23 cellular contexts compared by ENCODE assay signal in genomic region chr3:13870902-13871301, GRCh38. TPM values are rescaled to one million over a fixed set of nuclear protein-coding genes. Genes with fewer than 3 reads are reported as not detected.
DNase-seq lines count a peak whose midpoint lies in the region; ATAC-seq, FAIRE-seq and TF ChIP-seq lines count a peak whose summit lies in the region.
"Had no signal": no experiment of that assay in that cellular context is flagged by ENCODE, and none has a peak within 500 bp of the region (broad histone marks: within the 10 kb centered on the region; RNA-seq: fewer than 3 reads in every experiment).

No MANE protein-coding gene starts in this region.

- DNase-seq in activated CD8-positive, alpha-beta T cell treated with anti-CD3 and anti-CD28 coated beads for 36 hours, result peak; percentile 22
- no peak for DNase-seq in activated CD8-positive, alpha-beta T cell treated with anti-CD3 and anti-CD28 coated beads, Interleukin-2, amount 10 ng/mL, durations not matched to agents 7 days and 5 days
- DNase-seq in T-helper 17 cell (no peak), keratinocyte (ENCODE audit: low read depth, low spot score) (no peak), NCI-H1436 treated with DMSO at 0.1 percent for 48 hours (lab: John Stamatoyannopoulos, UW) (no peak), NCI-H226 (no peak)
- no peak for DNase-seq in stimulated activated naive CD4-positive, alpha-beta T cell treated with Interleukin-2 at 50 U/mL for 16 hours (lab: John Stamatoyannopoulos, UW)
- DNase-seq: AML-193, Caco-2, HCEC 1CT had no signal

- dilution Hi-C loops in keratinocyte (cut with MboI; ENCODE audit: extremely low pct_ligation_motif_present, low sequenced_read_pairs), result no loop called here

- H3K36me3 ChIP-seq in keratinocyte (ENCODE audit: control insufficient read depth in 2 of 2, extremely low read depth in 1 of 2, insufficient read depth in 2 of 2, low read length in 2 of 2), result peaks cover 46 to 69% of the 10 kb centered on the region in 2 experiments

- ATAC-seq in activated CD8-positive, alpha-beta T cell treated with anti-CD3 and anti-CD28 coated beads for 36 hours, result no peak
- no peak for ATAC-seq in activated CD8-positive, alpha-beta T cell treated with anti-CD3 and anti-CD28 coated beads, Interleukin-2, amount 10 ng/mL, durations not matched to agents 7 days and 5 days
- ATAC-seq in T-helper 17 cell, result no peak
- no peak for ATAC-seq in GM19452 (IDR thresholded peaks at IDR 0.05; ENCODE audit: unreplicated experiment)
- ATAC-seq: A549, GM23338, HepG2 had no signal

- no peak overlapping the region for H3K4me3 Mint-ChIP-seq in activated CD8-positive, alpha-beta T cell treated with anti-CD3 and anti-CD28 coated beads for 36 hours
- H3K4me3 Mint-ChIP-seq in activated CD8-positive, alpha-beta T cell treated with anti-CD3 and anti-CD28 coated beads, Interleukin-2, amount 10 ng/mL, durations not matched to agents 7 days and 5 days, result no peak overlapping the region
- H3K4me3 Mint-ChIP-seq in T-helper 17 cell, result no peak overlapping the region
- H3K4me3 Mint-ChIP-seq: GM23338, IgD-negative memory B cell had no signal

- FAIRE-seq in keratinocyte (lab: Jason Lieb, UNC), result peak; percentile 20
- FAIRE-seq: A549, D721Med, G401.6, GM12891, GM19239, H54, HepG2 had no signal

- no peak overlapping the region for H2AFZ ChIP-seq in keratinocyte (ENCODE audit: control insufficient read depth, low read length)
- H2AFZ ChIP-seq: GM23338 had no signal

- intact Hi-C loops in activated CD8-positive, alpha-beta T cell treated with anti-CD3 and anti-CD28 coated beads for 36 hours (cut with micrococcal nuclease), result no loop called here

- peaks cover 8% of the 10 kb centered on the region for H4K20me1 ChIP-seq in keratinocyte (ENCODE audit: control insufficient read depth, extremely low read depth, insufficient read depth, low read length)

- peaks cover 97% of the 10 kb centered on the region for H3K79me2 ChIP-seq in keratinocyte (ENCODE audit: control insufficient read depth, insufficient read depth, low read length)

- H3K9me3 Mint-ChIP-seq in activated CD8-positive, alpha-beta T cell treated with anti-CD3 and anti-CD28 coated beads for 36 hours, result no peaks in the 10 kb centered on the region
- no peaks in the 10 kb centered on the region for H3K9me3 Mint-ChIP-seq in activated CD8-positive, alpha-beta T cell treated with anti-CD3 and anti-CD28 coated beads, Interleukin-2, amount 10 ng/mL, durations not matched to agents 7 days and 5 days (ENCODE audit: insufficient read depth)
- H3K9me3 Mint-ChIP-seq: GM23338 had no signal

- no peak for TF ChIP-seq CTCF in activated CD8-positive, alpha-beta T cell treated with anti-CD3 and anti-CD28 coated beads for 36 hours (IDR thresholded peaks at IDR 0.05)
- TF ChIP-seq CTCF in keratinocyte (optimal IDR thresholded peaks at IDR 0.05 in 1 of 3, IDR thresholded peaks at IDR 0.05 in 1 of 3, conservative IDR thresholded peaks at IDR 0.05 in 1 of 3; ENCODE audit: extremely low read depth in 1 of 3, insufficient read depth in 2 of 3, low read length in 3 of 3), result no peak

- H3K36me3 Mint-ChIP-seq in activated CD8-positive, alpha-beta T cell treated with anti-CD3 and anti-CD28 coated beads for 36 hours (ENCODE audit: low read depth), result peaks cover 1% of the 10 kb centered on the region
- H3K36me3 Mint-ChIP-seq in activated CD8-positive, alpha-beta T cell treated with anti-CD3 and anti-CD28 coated beads, Interleukin-2, amount 10 ng/mL, durations not matched to agents 7 days and 5 days (ENCODE audit: low read depth), result peaks cover 2% of the 10 kb centered on the region
- H3K36me3 Mint-ChIP-seq in T-helper 17 cell (ENCODE audit: low read depth), result peaks cover 10% of the 10 kb centered on the region

- no peak overlapping the region for H3K4me3 ChIP-seq in keratinocyte (ENCODE audit: control insufficient read depth in 2 of 3, extremely low read depth in 1 of 3, insufficient read depth in 2 of 3, low read depth in 1 of 3, low read length in 3 of 3)
- H3K4me3 ChIP-seq: A549, GM23338 had no signal

- no peak overlapping the region for H3K9ac ChIP-seq in keratinocyte (ENCODE audit: control insufficient read depth, extremely low read depth, insufficient read depth, low read length)

- CTCF ChIA-PET in activated CD8-positive, alpha-beta T cell treated with anti-CD3 and anti-CD28 coated beads for 36 hours (lab: Charles Lee), result interaction anchor here (0.7 to 3.6 kb wide), 6 partner anchors 9 to 223 kb away, joined by 3 to 23 read pairs (median 4); partner anchors contain the start of gene WNT7A
- CTCF ChIA-PET in activated CD8-positive, alpha-beta T cell treated with anti-CD3 and anti-CD28 coated beads, Interleukin-2, amount 10 ng/mL, durations not matched to agents 7 days and 5 days (lab: Charles Lee), result interaction anchor here (0.9 to 2.6 kb wide), 6 partner anchors 9 to 216 kb away, joined by 3 to 13 read pairs (median 4); partner anchors contain the start of gene WNT7A

- H3K4me1 ChIP-seq in keratinocyte (ENCODE audit: control insufficient read depth, extremely low read depth, insufficient read depth, low read length), result peaks cover 2% of the 10 kb centered on the region
- H3K4me1 ChIP-seq: A549, Caco-2 had no signal

- no peak overlapping the region for H3K27ac ChIP-seq in keratinocyte (ENCODE audit: control insufficient read depth, insufficient read depth, low read length)
- H3K27ac ChIP-seq: 22Rv1, A549, C4-2B had no signal

- no peaks in the 10 kb centered on the region for H3K27me3 Mint-ChIP-seq in activated CD8-positive, alpha-beta T cell treated with anti-CD3 and anti-CD28 coated beads for 36 hours
- peaks cover 18% of the 10 kb centered on the region for H3K27me3 Mint-ChIP-seq in activated CD8-positive, alpha-beta T cell treated with anti-CD3 and anti-CD28 coated beads, Interleukin-2, amount 10 ng/mL, durations not matched to agents 7 days and 5 days (ENCODE audit: low read depth)
- peaks cover 3% of the 10 kb centered on the region for H3K27me3 Mint-ChIP-seq in T-helper 17 cell

- no peak overlapping the region for H3K27ac Mint-ChIP-seq in activated CD8-positive, alpha-beta T cell treated with anti-CD3 and anti-CD28 coated beads for 36 hours
- no peak overlapping the region for H3K27ac Mint-ChIP-seq in activated CD8-positive, alpha-beta T cell treated with anti-CD3 and anti-CD28 coated beads, Interleukin-2, amount 10 ng/mL, durations not matched to agents 7 days and 5 days
- peak overlapping the region; percentile 90 for H3K27ac Mint-ChIP-seq in T-helper 17 cell
- H3K27ac Mint-ChIP-seq: GM23338, IgD-negative memory B cell had no signal

- POLR2A ChIA-PET in activated CD8-positive, alpha-beta T cell treated with anti-CD3 and anti-CD28 coated beads for 36 hours (lab: Charles Lee), result no interaction called here
- POLR2A ChIA-PET in activated CD8-positive, alpha-beta T cell treated with anti-CD3 and anti-CD28 coated beads, Interleukin-2, amount 10 ng/mL, durations not matched to agents 7 days and 5 days (lab: Charles Lee), result no interaction called here

- H3K27me3 ChIP-seq in keratinocyte (ENCODE audit: control insufficient read depth, extremely low read depth, insufficient read depth, low read length), result no peaks in the 10 kb centered on the region

- no peak overlapping the region for H3K4me2 ChIP-seq in keratinocyte (ENCODE audit: control insufficient read depth, extremely low read depth, insufficient read depth, low read depth, low read length)
- H3K4me2 ChIP-seq: A549, GM23338 had no signal

- no peaks in the 10 kb centered on the region for H3K9me3 ChIP-seq in T-helper 17 cell (ENCODE audit: control insufficient read depth, low read length, poor library complexity, severe bottlenecking)
- no peaks in the 10 kb centered on the region for H3K9me3 ChIP-seq in keratinocyte (ENCODE audit: control insufficient read depth, low read depth, low read length)
- H3K9me3 ChIP-seq: Caco-2 had no signal

- H3K4me1 Mint-ChIP-seq in activated CD8-positive, alpha-beta T cell treated with anti-CD3 and anti-CD28 coated beads for 36 hours (ENCODE audit: low read depth), result peaks cover 28% of the 10 kb centered on the region
- peaks cover 24% of the 10 kb centered on the region for H3K4me1 Mint-ChIP-seq in activated CD8-positive, alpha-beta T cell treated with anti-CD3 and anti-CD28 coated beads, Interleukin-2, amount 10 ng/mL, durations not matched to agents 7 days and 5 days (ENCODE audit: low read depth)
- H3K4me1 Mint-ChIP-seq in T-helper 17 cell, result peaks cover 52% of the 10 kb centered on the region

- H3K9me1 ChIP-seq in keratinocyte (ENCODE audit: control insufficient read depth, extremely low read depth, insufficient read depth, low read length), result peaks cover 3% of the 10 kb centered on the region

RNA-seq across cellular contexts. Expression of gene WNT7A, which starts 9.0 kb away (rescaled TPM):
- under 1 TPM in 1 of 2 experiments, not detected in 1; 0.09 TPM for total RNA-seq in activated CD8-positive, alpha-beta T cell treated with anti-CD3 and anti-CD28 coated beads for 36 hours
- total RNA-seq in activated CD8-positive, alpha-beta T cell treated with anti-CD3 and anti-CD28 coated beads, Interleukin-2, amount 10 ng/mL, durations not matched to agents 7 days and 5 days, result not detected
- 10 to 100 TPM; 10.1 to 14.5 TPM for total RNA-seq in T-helper 17 cell
- polyA plus RNA-seq in keratinocyte, result 13.0 to 36.7 TPM (median 20.3 TPM) in 3 replicates
- polyA plus RNA-seq in keratinocyte (2011; ENCODE audit: low read depth), result 5.5 TPM
- 16.2 and 26.7 TPM in 2 replicates for polyA plus RNA-seq in keratinocyte (2011; cell fraction: cytosol; rRNA removed)
- polyA plus RNA-seq in keratinocyte (2011; cell fraction: nucleus; rRNA removed), result 26.3 and 31.8 TPM in 2 replicates
- 8.2 and 51.3 TPM in 2 replicates for polyA plus RNA-seq in keratinocyte (2012; ENCODE audit: low replicate concordance)
- 17.3 to 89.8 TPM (median 32.9 TPM) in 3 replicates for polyA minus RNA-seq in keratinocyte
- polyA minus RNA-seq in keratinocyte (2011; cell fraction: cytosol; rRNA and poly(A)+ RNA removed), result 39.5 TPM
- polyA minus RNA-seq in keratinocyte (2011; cell fraction: nucleus; rRNA and poly(A)+ RNA removed), result 30.3 and 32.0 TPM in 2 replicates
- total RNA-seq: GM23338, HepG2 had no signal
- polyA plus RNA-seq: BJ, GM23338, HepG2 had no signal

Comparison
In these comparisons a context has a peak if more than half of its experiments do, and no peak if none do; other contexts are left out.
1. RNA of gene WNT7A, which starts 9.0 kb away (total RNA-seq): 10.1 to 14.5 TPM in T-helper 17 cell; 0.09 TPM in activated CD8-positive, alpha-beta T cell treated with anti-CD3 and anti-CD28 coated beads for 36 hours and not detected in activated CD8-positive, alpha-beta T cell treated with anti-CD3 and anti-CD28 coated beads, Interleukin-2, amount 10 ng/mL, durations not matched to agents 7 days and 5 days; every median in the first group is over 10 times any median in the second.